Comparison of ENCODE assay signal across 1 cellular context in the genomic region with DNA sequence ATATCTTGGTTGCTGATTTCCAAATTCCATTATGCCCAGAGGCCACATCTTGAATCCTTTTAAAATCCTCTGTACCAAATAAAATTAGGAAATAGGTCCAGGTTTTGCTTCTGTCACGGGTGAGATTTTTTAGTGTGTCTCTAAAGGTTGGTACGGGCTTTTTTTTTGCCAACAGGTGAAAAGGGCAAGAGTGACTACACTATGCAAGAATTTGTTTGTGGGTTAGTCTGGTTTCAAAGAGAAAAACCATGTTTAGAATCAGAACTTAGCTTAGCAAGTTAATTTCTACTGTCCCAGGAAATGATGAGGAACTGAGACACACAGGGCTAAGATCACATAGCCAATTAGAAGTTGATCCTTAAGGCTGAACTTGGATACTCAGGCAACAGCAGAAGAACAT.
TF ChIP-seq lines count a peak whose summit lies in the region.

No MANE protein-coding gene starts in this region.

TF ChIP-seq in SK-N-SH treated with all-trans-retinoic acid at 6 μM for 48 hours, 23 proteins besides CTCF, POLR2A, EP300 and RAD21 (continued from another document):
- TF ChIP-seq, protein P1, sequence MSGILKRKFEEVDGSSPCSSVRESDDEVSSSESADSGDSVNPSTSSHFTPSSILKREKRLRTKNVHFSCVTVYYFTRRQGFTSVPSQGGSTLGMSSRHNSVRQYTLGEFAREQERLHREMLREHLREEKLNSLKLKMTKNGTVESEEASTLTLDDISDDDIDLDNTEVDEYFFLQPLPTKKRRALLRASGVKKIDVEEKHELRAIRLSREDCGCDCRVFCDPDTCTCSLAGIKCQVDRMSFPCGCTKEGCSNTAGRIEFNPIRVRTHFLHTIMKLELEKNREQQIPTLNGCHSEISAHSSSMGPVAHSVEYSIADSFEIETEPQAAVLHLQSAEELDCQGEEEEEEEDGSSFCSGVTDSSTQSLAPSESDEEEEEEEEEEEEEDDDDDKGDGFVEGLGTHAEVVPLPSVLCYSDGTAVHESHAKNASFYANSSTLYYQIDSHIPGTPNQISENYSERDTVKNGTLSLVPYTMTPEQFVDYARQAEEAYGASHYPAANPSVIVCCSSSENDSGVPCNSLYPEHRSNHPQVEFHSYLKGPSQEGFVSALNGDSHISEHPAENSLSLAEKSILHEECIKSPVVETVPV (CRISPR knock-in tag; IDR thresholded peaks at IDR 0.05), result no peak
- TF ChIP-seq BACH2 (CRISPR knock-in tag; IDR thresholded peaks at IDR 0.05; ENCODE audit: borderline replicate concordance) (no peak), ARNTL (CRISPR knock-in tag; IDR thresholded peaks at IDR 0.05; ENCODE audit: borderline replicate concordance, low read depth) (no peak), ZC3H10 (CRISPR knock-in tag; IDR thresholded peaks at IDR 0.05) (no peak), TOX (CRISPR knock-in tag; IDR thresholded peaks at IDR 0.05; ENCODE audit: borderline replicate concordance) (no peak)
- TF ChIP-seq, protein P2, sequence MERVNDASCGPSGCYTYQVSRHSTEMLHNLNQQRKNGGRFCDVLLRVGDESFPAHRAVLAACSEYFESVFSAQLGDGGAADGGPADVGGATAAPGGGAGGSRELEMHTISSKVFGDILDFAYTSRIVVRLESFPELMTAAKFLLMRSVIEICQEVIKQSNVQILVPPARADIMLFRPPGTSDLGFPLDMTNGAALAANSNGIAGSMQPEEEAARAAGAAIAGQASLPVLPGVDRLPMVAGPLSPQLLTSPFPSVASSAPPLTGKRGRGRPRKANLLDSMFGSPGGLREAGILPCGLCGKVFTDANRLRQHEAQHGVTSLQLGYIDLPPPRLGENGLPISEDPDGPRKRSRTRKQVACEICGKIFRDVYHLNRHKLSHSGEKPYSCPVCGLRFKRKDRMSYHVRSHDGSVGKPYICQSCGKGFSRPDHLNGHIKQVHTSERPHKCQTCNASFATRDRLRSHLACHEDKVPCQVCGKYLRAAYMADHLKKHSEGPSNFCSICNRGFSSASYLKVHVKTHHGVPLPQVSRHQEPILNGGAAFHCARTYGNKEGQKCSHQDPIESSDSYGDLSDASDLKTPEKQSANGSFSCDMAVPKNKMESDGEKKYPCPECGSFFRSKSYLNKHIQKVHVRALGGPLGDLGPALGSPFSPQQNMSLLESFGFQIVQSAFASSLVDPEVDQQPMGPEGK (CRISPR knock-in tag; IDR thresholded peaks at IDR 0.05; ENCODE audit: borderline replicate concordance), result no peak
